In the genomic region with DNA sequence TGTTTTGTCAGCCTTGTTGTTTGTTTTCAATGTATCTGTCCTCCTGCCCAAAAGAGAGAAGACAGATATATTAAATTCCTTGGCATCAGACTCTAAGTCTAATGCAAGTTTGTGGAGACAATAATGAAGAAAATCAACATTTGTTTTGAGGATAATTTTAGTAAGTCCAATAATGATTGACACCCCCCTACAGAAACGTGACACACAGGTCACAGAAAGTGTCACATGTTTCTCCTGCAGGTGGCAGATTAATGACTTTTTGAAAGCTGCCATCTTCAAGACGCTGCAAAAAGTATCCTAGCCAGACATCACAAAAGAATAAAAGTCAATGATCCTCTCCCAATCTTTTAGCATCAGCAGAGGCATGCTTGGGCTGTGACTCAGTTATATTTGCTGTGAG, we compare ENCODE assay signal across 21 cellular contexts.
DNase-seq lines count a peak whose midpoint lies in the region; ATAC-seq, FAIRE-seq and TF ChIP-seq lines count a peak whose summit lies in the region.
"Had no signal": no experiment of that assay in that cellular context is flagged by ENCODE, and none has a peak within 500 bp of the region (broad histone marks: within the 10 kb centered on the region; RNA-seq: fewer than 3 reads in every experiment).

No MANE protein-coding gene starts in this region.

- H3K9ac ChIP-seq in OCI-LY3 (ENCODE audit: low read length) = no peak overlapping the region
- no peak overlapping the region for H3K9ac ChIP-seq in H1 (replicated peaks in 1 of 4; ENCODE audit: extremely low read depth in 1 of 4, low read depth in 3 of 4, low read length in 3 of 4)
- H3K9ac ChIP-seq: BLaER1, GM23248 had no signal

- TF ChIP-seq CTCF in GM23338 (conservative IDR thresholded peaks at IDR 0.05; ENCODE audit: low read depth in 2 of 2) (no peak), OCI-LY3 (IDR thresholded peaks at IDR 0.05; ENCODE audit: low read depth, low read length) (0 out of 2 replicates have a peak, but pooled peaks have one; percentile 6), H1 (IDR thresholded peaks at IDR 0.05; ENCODE audit: control extremely low read depth in 1 of 3, insufficient read depth in 1 of 3, low read depth in 1 of 3, low read length in 3 of 3) (no peak), thyroid gland (IDR thresholded peaks at IDR 0.05) (no peak)

- intact Hi-C loops in thyroid gland (cut with DNase I) = no loop called here

- H3K79me2 ChIP-seq in GM23338 (replicated peaks; ENCODE audit: insufficient read depth) = no peaks in the 10 kb centered on the region
- H3K79me2 ChIP-seq in OCI-LY3 (ENCODE audit: low read length) = no peaks in the 10 kb centered on the region
- no peaks in the 10 kb centered on the region for H3K79me2 ChIP-seq in H1 (ENCODE audit: control insufficient read depth in 1 of 2, insufficient read depth in 2 of 2, low read length in 2 of 2)

- H3K27me3 ChIP-seq in GM23338 (ENCODE audit: insufficient read depth) (no peaks in the 10 kb centered on the region), OCI-LY3 (ENCODE audit: low read depth, low read length) (peaks cover 24% of the 10 kb centered on the region; the same call in 1 of the 2 replicates), H1 (replicated peaks in 1 of 4; ENCODE audit: control insufficient read depth in 3 of 4, extremely low read depth in 1 of 4, insufficient read depth in 3 of 4, low read length in 3 of 4) (peaks cover 0 to 2% (median 0%) of the 10 kb centered on the region in 4 experiments; a peak in 1 of 7 replicates), thyroid gland (no peaks in the 10 kb centered on the region)
- H3K27me3 ChIP-seq: BLaER1 had no signal

- no peak overlapping the region for H3K4ac ChIP-seq in H1 (replicated peaks; ENCODE audit: insufficient read length, low read depth, low read length)

- H4K5ac ChIP-seq in H1 (ENCODE audit: insufficient read length, low read depth, low read length) = no peak overlapping the region

- peaks cover 3% of the 10 kb centered on the region; the same call in 1 of the 2 replicates for H3K9me2 ChIP-seq in GM23338 (ENCODE audit: insufficient read depth)

- no peak overlapping the region for H3K56ac ChIP-seq in H1 (replicated peaks; ENCODE audit: insufficient read length, low read depth, low read length)

- no peaks in the 10 kb centered on the region for H3K23me2 ChIP-seq in H1 (ENCODE audit: low read depth, low read length)

- no peak overlapping the region for H4K91ac ChIP-seq in H1 (replicated peaks; ENCODE audit: insufficient read length, low read length)

- H3K9me3 Mint-ChIP-seq in GM23338 = no peaks in the 10 kb centered on the region
- H3K9me3 Mint-ChIP-seq: CD8-positive, alpha-beta T cell had no signal

- CTCF ChIA-PET in H1 (lab: Charles Lee; ENCODE audit: partially characterized antibody) = interaction anchor here (0.9 to 1.8 kb wide), 8 partner anchors 9 to 234 kb away, joined by 3 to 6 read pairs (median 4); no protein-coding TSS in a partner anchor

- no peak overlapping the region for H3K23ac ChIP-seq in H1 (ENCODE audit: insufficient read length)

- DNase-seq in GM23338 (ENCODE audit: low spot score) (no peak), H1 (ENCODE audit: low read depth in 1 of 2, low spot score in 2 of 2) (no peak), H4 (ENCODE audit: low spot score) (no peak), thyroid gland (no peak)
- DNase-seq: Caco-2; CD4-positive, CD25-positive, alpha-beta regulatory T cell; CD8-positive, alpha-beta T cell; EL; GDM1; GM23248; H7; HCEC 1CT had no signal

- H3K9me3 ChIP-seq in OCI-LY3 (ENCODE audit: insufficient read depth, low read length) (no peaks in the 10 kb centered on the region), H1 (ENCODE audit: insufficient read depth in 2 of 2, low read depth in 1 of 2, low read length in 1 of 2) (no peaks in the 10 kb centered on the region), thyroid gland (no peaks in the 10 kb centered on the region)
- H3K9me3 ChIP-seq: BLaER1, Caco-2 had no signal

- H3K4me2 ChIP-seq in GM23338 = no peak overlapping the region; the same call in 1 of the 2 replicates
- H3K4me2 ChIP-seq in OCI-LY3 (ENCODE audit: low read length) = no peak overlapping the region
- H3K4me2 ChIP-seq in H1 (ENCODE audit: insufficient read depth in 1 of 2, low read depth in 2 of 2, low read length in 2 of 2) = no peak overlapping the region
- H3K4me2 ChIP-seq: BLaER1 had no signal

- no peak overlapping the region for H2BK5ac ChIP-seq in H1 (ENCODE audit: low read depth, low read length)

- no peak overlapping the region for H2BK15ac ChIP-seq in H1 (ENCODE audit: low read length)

- H2AK5ac ChIP-seq in H1 (ENCODE audit: low read depth, low read length) = no peak overlapping the region

- H3K79me1 ChIP-seq in H1 (ENCODE audit: low read depth, low read length) = no peaks in the 10 kb centered on the region

- no peak overlapping the region for H4K8ac ChIP-seq in H1 (ENCODE audit: extremely low read depth, insufficient read depth, low read length)

- no peak overlapping the region for H3K27ac Mint-ChIP-seq in GM23338
- H3K27ac Mint-ChIP-seq: B cell; CD4-positive, CD25-positive, alpha-beta regulatory T cell; CD8-positive, alpha-beta T cell had no signal

- TF ChIP-seq POLR2A in H1 (IDR thresholded peaks at IDR 0.05; ENCODE audit: control extremely low read depth in 1 of 2, low read depth in 2 of 2, low read length in 2 of 2) (no peak), thyroid gland (IDR thresholded peaks at IDR 0.05) (no peak)

- no peak overlapping the region for H3K14ac ChIP-seq in H1 (ENCODE audit: insufficient read length)

- H3K18ac ChIP-seq in H1 (ENCODE audit: extremely low read depth, low read length) = no peak overlapping the region

- H4K20me1 ChIP-seq in GM23338 (replicated peaks; ENCODE audit: insufficient read depth) (no peaks in the 10 kb centered on the region), OCI-LY3 (ENCODE audit: insufficient read depth, low read length) (no peaks in the 10 kb centered on the region), H1 (replicated peaks in 1 of 2; ENCODE audit: control insufficient read depth in 1 of 2, insufficient read depth in 2 of 2, low read length in 2 of 2) (no peaks in the 10 kb centered on the region)
- H4K20me1 ChIP-seq: BLaER1 had no signal

- POLR2A ChIA-PET in H1 (lab: Charles Lee; ENCODE audit: partially characterized antibody) = no interaction called here

- H2AFZ ChIP-seq in GM23338 (peak overlapping the region; percentile 94), OCI-LY3 (ENCODE audit: low read depth, low read length) (no peak overlapping the region), H1 (ENCODE audit: low read length) (0 out of 2 replicates have a peak overlapping the region, but pooled peaks have one; percentile 3)
- H2AFZ ChIP-seq: GM23248 had no signal

- TF ChIP-seq EP300 in H1 (IDR thresholded peaks at IDR 0.05; ENCODE audit: borderline replicate concordance in 1 of 2, low read depth in 2 of 2, low read length in 2 of 2) = no peak

- no peaks in the 10 kb centered on the region for H3K36me3 Mint-ChIP-seq in GM23338 (ENCODE audit: low read depth)
- H3K36me3 Mint-ChIP-seq: CD4-positive, CD25-positive, alpha-beta regulatory T cell; CD8-positive, alpha-beta T cell had no signal

- H3K27me3 Mint-ChIP-seq in GM23338 (ENCODE audit: insufficient read depth, low read depth, poor library complexity) = no peaks in the 10 kb centered on the region
- H3K27me3 Mint-ChIP-seq: CD4-positive, CD25-positive, alpha-beta regulatory T cell had no signal

- H2BK20ac ChIP-seq in H1 (ENCODE audit: low read length) = peak overlapping the region; percentile 40; the same call in 1 of the 2 replicates

- 84% methylated on average over 2 of the region's 2 CpGs; no CpG with 5 or more reads in 1 of the 2 experiments for WGBS in H1 (ENCODE audit: extremely low coverage in 1 of 2, insufficient coverage in 1 of 2, insufficient read length in 1 of 2, insufficient replicate concordance in 2 of 2, low coverage in 1 of 2, low lambda C conversion rate in 2 of 2, missing lambda C conversion rate in 1 of 2), 2 experiments
- WGBS in thyroid gland, 2 donors = 55 to 79% methylated on average over 2 of the region's 2 CpGs

- H3K27ac ChIP-seq in GM23338 (ENCODE audit: low read depth) (no peak overlapping the region), OCI-LY3 (ENCODE audit: low read length) (no peak overlapping the region), H1 (ENCODE audit: low read depth, low read length) (no peak overlapping the region), thyroid gland (no peak overlapping the region)
- H3K27ac ChIP-seq: 22Rv1, BLaER1, C4-2B, GM23248 had no signal

- no peaks in the 10 kb centered on the region for H3F3A ChIP-seq in GM23338 (replicated peaks; ENCODE audit: low read depth)

- H2BK12ac ChIP-seq in H1 (ENCODE audit: low read depth, low read length) = no peak overlapping the region

- H3K4me3 Mint-ChIP-seq in GM23338 = no peak overlapping the region
- H3K4me3 Mint-ChIP-seq: B cell; CD4-positive, CD25-positive, alpha-beta regulatory T cell; CD8-positive, alpha-beta T cell had no signal

- TF ChIP-seq RAD21 in H1 (IDR thresholded peaks at IDR 0.05 in 1 of 2, conservative IDR thresholded peaks at IDR 0.05 in 1 of 2; ENCODE audit: low read depth in 2 of 2, low read length in 2 of 2) = no peak

- ATAC-seq in GM23338 = no peak
- no peak for ATAC-seq in GM19467 (IDR thresholded peaks at IDR 0.05; ENCODE audit: unreplicated experiment)
- ATAC-seq: CD8-positive, alpha-beta T cell had no signal

- H2BK120ac ChIP-seq in H1 (replicated peaks; ENCODE audit: low read depth, low read length) = no peak overlapping the region

- H3K4me1 Mint-ChIP-seq in GM23338 = peaks cover 7% of the 10 kb centered on the region; the same call in 2 of the 3 replicates
- H3K4me1 Mint-ChIP-seq: B cell; CD4-positive, CD25-positive, alpha-beta regulatory T cell had no signal

- H3K4me3 ChIP-seq in GM23338 = no peak overlapping the region
- H3K4me3 ChIP-seq in OCI-LY3 (ENCODE audit: low read length) = no peak overlapping the region
- H3K4me3 ChIP-seq in H1 (ENCODE audit: extremely low read depth in 1 of 4, insufficient read depth in 2 of 4, low read depth in 3 of 4, low read length in 4 of 4) = no peak overlapping the region
- H3K4me3 ChIP-seq in thyroid gland (replicated peaks in 1 of 3) = no peak overlapping the region
- H3K4me3 ChIP-seq: BLaER1, GM23248 had no signal

- H3K4me1 ChIP-seq in GM23338 (ENCODE audit: insufficient read depth) (peaks cover 10% of the 10 kb centered on the region; the same call in 1 of the 2 replicates), OCI-LY3 (ENCODE audit: low read length) (no peaks in the 10 kb centered on the region), H1 (replicated peaks in 1 of 4; ENCODE audit: control insufficient read depth in 3 of 4, insufficient read depth in 4 of 4, low read length in 3 of 4) (no peaks in the 10 kb centered on the region; a peak in 1 of 7 replicates), thyroid gland (no peaks in the 10 kb centered on the region)
- H3K4me1 ChIP-seq: BLaER1, Caco-2 had no signal

- FAIRE-seq in H1 (lab: Jason Lieb, UNC) = peak; percentile 62
- FAIRE-seq: A204.1, GM12891, GM18507 had no signal

- H3K36me3 ChIP-seq in GM23338 (ENCODE audit: insufficient read depth) (no peaks in the 10 kb centered on the region), OCI-LY3 (replicated peaks; ENCODE audit: low read depth, low read length) (no peaks in the 10 kb centered on the region), H1 (ENCODE audit: control insufficient read depth in 2 of 4, insufficient read depth in 4 of 4, low read length in 3 of 4) (no peaks in the 10 kb centered on the region), thyroid gland (no peaks in the 10 kb centered on the region)
- H3K36me3 ChIP-seq: BLaER1 had no signal

TF ChIP-seq in H1, 55 proteins besides CTCF, POLR2A, EP300 and RAD21 (continues in another document):
- no peak for TF ChIP-seq CHD2 (IDR thresholded peaks at IDR 0.05; ENCODE audit: low read length)
